Comparison of ENCODE assay signal across 12 cellular contexts in genomic region chr2:159155315-159155714, GRCh38.
DNase-seq lines count a peak whose midpoint lies in the region; FAIRE-seq and TF ChIP-seq lines count a peak whose summit lies in the region.
"Had no signal": no experiment of that assay in that cellular context is flagged by ENCODE, and none has a peak within 500 bp of the region (broad histone marks: within the 10 kb centered on the region; RNA-seq: fewer than 3 reads in every experiment).

No MANE protein-coding gene starts in this region.

- no peaks in the 10 kb centered on the region for H4K20me1 ChIP-seq in BLaER1
- H4K20me1 ChIP-seq in H1 (replicated peaks in 1 of 2; ENCODE audit: control insufficient read depth in 1 of 2, insufficient read depth in 2 of 2, low read length in 2 of 2) = no peaks in the 10 kb centered on the region

- H3K23me2 ChIP-seq in H1 (ENCODE audit: low read depth, low read length) = no peaks in the 10 kb centered on the region

- H3K18ac ChIP-seq in H1 (ENCODE audit: extremely low read depth, low read length) (no peak overlapping the region), mesenchymal stem cell (ENCODE audit: low read depth in 1 of 2, low read length in 2 of 2) (no peak overlapping the region)

- H2AK5ac ChIP-seq in H1 (ENCODE audit: low read depth, low read length) = no peak overlapping the region
- H2AK5ac ChIP-seq in mesenchymal stem cell (ENCODE audit: low read length, severe bottlenecking) = peak overlapping the region; percentile 20

- no peak overlapping the region for H3K4me3 ChIP-seq in BLaER1
- H3K4me3 ChIP-seq in H1 (ENCODE audit: extremely low read depth in 1 of 4, insufficient read depth in 2 of 4, low read depth in 3 of 4, low read length in 4 of 4) = no peak overlapping the region
- no peak overlapping the region for H3K4me3 ChIP-seq in mesenchymal stem cell (ENCODE audit: insufficient read depth in 1 of 2, low read depth in 1 of 2, low read length in 2 of 2)
- H3K4me3 ChIP-seq in foreskin fibroblast (ENCODE audit: low read depth in 1 of 2, low read length in 2 of 2) = no peak overlapping the region
- no peak overlapping the region for H3K4me3 ChIP-seq in WERI-Rb-1 (ENCODE audit: low read depth, low read length)

- H4K8ac ChIP-seq in H1 (ENCODE audit: extremely low read depth, insufficient read depth, low read length) (no peak overlapping the region), mesenchymal stem cell (ENCODE audit: low read length) (no peak overlapping the region)

- WGBS in H1 (ENCODE audit: extremely low coverage in 1 of 2, insufficient coverage in 1 of 2, insufficient read length in 1 of 2, insufficient replicate concordance in 2 of 2, low coverage in 1 of 2, low lambda C conversion rate in 2 of 2, missing lambda C conversion rate in 1 of 2), 2 experiments = 64% methylated on average over 6 of the region's 6 CpGs; no CpG with 5 or more reads in 1 of the 2 experiments
- 95% methylated on average over 6 of the region's 6 CpGs for WGBS in mesenchymal stem cell

- H2AFZ ChIP-seq in H1 (ENCODE audit: low read length) = no peak overlapping the region
- H2AFZ ChIP-seq in mesenchymal stem cell (ENCODE audit: low read depth, low read length) = no peak overlapping the region

- H3K56ac ChIP-seq in H1 (replicated peaks; ENCODE audit: insufficient read length, low read depth, low read length) = no peak overlapping the region

- TF ChIP-seq CTCF in H1 (IDR thresholded peaks at IDR 0.05; ENCODE audit: control extremely low read depth in 1 of 3, insufficient read depth in 1 of 3, low read depth in 1 of 3, low read length in 3 of 3) (no peak), foreskin fibroblast (IDR thresholded peaks at IDR 0.05; ENCODE audit: low read depth, low read length) (no peak), WERI-Rb-1 (IDR thresholded peaks at IDR 0.05; ENCODE audit: low read depth, low read length) (no peak)

- no peak overlapping the region for H4K91ac ChIP-seq in H1 (replicated peaks; ENCODE audit: insufficient read length, low read length)
- H4K91ac ChIP-seq in mesenchymal stem cell (ENCODE audit: low read length) = no peak overlapping the region

- H3K4ac ChIP-seq in H1 (replicated peaks; ENCODE audit: insufficient read length, low read depth, low read length) (no peak overlapping the region), mesenchymal stem cell (ENCODE audit: low read depth in 1 of 2, low read length in 2 of 2) (no peak overlapping the region)

- POLR2A ChIA-PET in H1 (lab: Charles Lee; ENCODE audit: partially characterized antibody) = interaction anchor here (0.7 kb wide), 1 partner anchor 15 kb away, joined by 3 read pairs; no protein-coding TSS in a partner anchor

- H2BK5ac ChIP-seq in H1 (ENCODE audit: low read depth, low read length) = no peak overlapping the region
- no peak overlapping the region for H2BK5ac ChIP-seq in mesenchymal stem cell (ENCODE audit: low read depth, low read length, poor library complexity, severe bottlenecking)

- H3K4me1 ChIP-seq in BLaER1 = peaks cover 76% of the 10 kb centered on the region
- peaks cover 0 to 4% (median 1%) of the 10 kb centered on the region in 4 experiments; a peak in 4 of 7 replicates for H3K4me1 ChIP-seq in H1 (replicated peaks in 1 of 4; ENCODE audit: control insufficient read depth in 3 of 4, insufficient read depth in 4 of 4, low read length in 3 of 4)
- H3K4me1 ChIP-seq in mesenchymal stem cell (ENCODE audit: control insufficient read depth, insufficient read depth, low read depth, low read length) = peaks cover 13% of the 10 kb centered on the region

- TF ChIP-seq EP300 in H1 (IDR thresholded peaks at IDR 0.05; ENCODE audit: borderline replicate concordance in 1 of 2, low read depth in 2 of 2, low read length in 2 of 2) = no peak

- no peaks in the 10 kb centered on the region for H3K79me2 ChIP-seq in H1 (ENCODE audit: control insufficient read depth in 1 of 2, insufficient read depth in 2 of 2, low read length in 2 of 2)

- no peak for FAIRE-seq in H1 (lab: Jason Lieb, UNC)

- no peak overlapping the region for H2BK15ac ChIP-seq in H1 (ENCODE audit: low read length)
- no peak overlapping the region for H2BK15ac ChIP-seq in mesenchymal stem cell (ENCODE audit: low read depth, poor library complexity, severe bottlenecking)

- H3K4me2 ChIP-seq in BLaER1 (peak overlapping the region; percentile 81), H1 (ENCODE audit: insufficient read depth in 1 of 2, low read depth in 2 of 2, low read length in 2 of 2) (no peak overlapping the region; a peak in 1 of 4 replicates), mesenchymal stem cell (ENCODE audit: low read length, poor library complexity, severe bottlenecking) (no peak overlapping the region)

- H3K36me3 ChIP-seq in BLaER1 (no peaks in the 10 kb centered on the region), H1 (ENCODE audit: control insufficient read depth in 2 of 4, insufficient read depth in 4 of 4, low read length in 3 of 4) (no peaks in the 10 kb centered on the region), mesenchymal stem cell (ENCODE audit: control insufficient read depth in 1 of 2, insufficient read depth in 2 of 2, low read depth in 1 of 2, low read length in 2 of 2) (peaks cover 13 to 14% of the 10 kb centered on the region in 2 experiments), WERI-Rb-1 (peaks cover 10% of the 10 kb centered on the region)

- H3K9me3 ChIP-seq in BLaER1 (no peaks in the 10 kb centered on the region), H1 (ENCODE audit: insufficient read depth in 2 of 2, low read depth in 1 of 2, low read length in 1 of 2) (no peaks in the 10 kb centered on the region), mesenchymal stem cell (ENCODE audit: control insufficient read depth, low read length) (no peaks in the 10 kb centered on the region), WERI-Rb-1 (ENCODE audit: severe bottlenecking) (no peaks in the 10 kb centered on the region)

- H3K27ac ChIP-seq in BLaER1 (no peak overlapping the region), H1 (ENCODE audit: low read depth, low read length) (no peak overlapping the region), mesenchymal stem cell (ENCODE audit: low read length, poor library complexity, severe bottlenecking) (no peak overlapping the region), WERI-Rb-1 (no peak overlapping the region)

- no peak for TF ChIP-seq POLR2A in H1 (IDR thresholded peaks at IDR 0.05; ENCODE audit: control extremely low read depth in 1 of 2, low read depth in 2 of 2, low read length in 2 of 2)

- DNase-seq in HPDE6-E6E7 (ENCODE audit: extremely low spot score) (peak; percentile 48), H1 (ENCODE audit: low read depth in 1 of 2, low spot score in 2 of 2) (peak in 1 of 2 experiments; percentile 31), mesenchymal stem cell (no peak), NCI-H1694 (lab: John Stamatoyannopoulos, UW) (no peak), foreskin fibroblast (no peak), WERI-Rb-1 (no peak), H4 (ENCODE audit: low spot score) (no peak)
- DNase-seq: activated naive CD4-positive, alpha-beta T cell; caudate nucleus; hippocampal formation; NCI-H1436 had no signal

- H3K27me3 ChIP-seq in BLaER1 = no peaks in the 10 kb centered on the region
- H3K27me3 ChIP-seq in H1 (replicated peaks in 1 of 4; ENCODE audit: control insufficient read depth in 3 of 4, extremely low read depth in 1 of 4, insufficient read depth in 3 of 4, low read length in 3 of 4) = no peaks in the 10 kb centered on the region
- H3K27me3 ChIP-seq in mesenchymal stem cell (ENCODE audit: control insufficient read depth in 1 of 2, insufficient read depth in 1 of 2, low read length in 2 of 2) = no peaks in the 10 kb centered on the region
- H3K27me3 ChIP-seq in WERI-Rb-1 (ENCODE audit: insufficient read depth, low read depth, severe bottlenecking) = no peaks in the 10 kb centered on the region

- H4K5ac ChIP-seq in H1 (ENCODE audit: insufficient read length, low read depth, low read length) = no peak overlapping the region

- H3K14ac ChIP-seq in H1 (ENCODE audit: insufficient read length) (no peak overlapping the region), mesenchymal stem cell (ENCODE audit: low read length in 2 of 2) (no peak overlapping the region)

- H3K9ac ChIP-seq in BLaER1 (no peak overlapping the region), H1 (replicated peaks in 1 of 4; ENCODE audit: extremely low read depth in 1 of 4, low read depth in 3 of 4, low read length in 3 of 4) (no peak overlapping the region), mesenchymal stem cell (ENCODE audit: low read length) (no peak overlapping the region)

- H2BK120ac ChIP-seq in H1 (replicated peaks; ENCODE audit: low read depth, low read length) (no peak overlapping the region), mesenchymal stem cell (ENCODE audit: low read depth, low read length) (no peak overlapping the region)

- H2BK12ac ChIP-seq in H1 (ENCODE audit: low read depth, low read length) = no peak overlapping the region
- H2BK12ac ChIP-seq in mesenchymal stem cell (ENCODE audit: low read length in 2 of 2) = peak overlapping the region in 1 of 2 experiments; percentile 24

- no peak overlapping the region for H3K23ac ChIP-seq in H1 (ENCODE audit: insufficient read length)
- H3K23ac ChIP-seq in mesenchymal stem cell (ENCODE audit: low read length in 2 of 2) = no peak overlapping the region

- H3K79me1 ChIP-seq in H1 (ENCODE audit: low read depth, low read length) (no peaks in the 10 kb centered on the region), mesenchymal stem cell (replicated peaks; ENCODE audit: low read length, poor library complexity, severe bottlenecking) (peaks cover 28% of the 10 kb centered on the region)

- 0 out of 4 replicates have a peak, but pooled peaks of 1 of the 2 experiments have one; percentile 1 for TF ChIP-seq RAD21 in H1 (IDR thresholded peaks at IDR 0.05 in 1 of 2, conservative IDR thresholded peaks at IDR 0.05 in 1 of 2; ENCODE audit: low read depth in 2 of 2, low read length in 2 of 2)

- CTCF ChIA-PET in H1 (lab: Charles Lee; ENCODE audit: partially characterized antibody) = interaction anchor here (0.6 to 3.3 kb wide), 8 partner anchors 13 to 1504 kb away, joined by 3 to 11 read pairs (median 3); no protein-coding TSS in a partner anchor

- no peak overlapping the region for H2BK20ac ChIP-seq in H1 (ENCODE audit: low read length)
